Comparison of ENCODE assay signal across 20 cellular contexts in genomic region chr7:98058186-98058585, GRCh38.
"Had no signal": no experiment of that assay in that cellular context is flagged by ENCODE, and none has a peak within 500 bp of the region (broad histone marks: within the 10 kb centered on the region; RNA-seq: fewer than 3 reads in every experiment).

No MANE protein-coding gene starts in this region.

- H3K4me3 Mint-ChIP-seq: activated naive CD8-positive, alpha-beta T cell; immature natural killer cell; naive thymus-derived CD4-positive, alpha-beta T cell; neural crest cell; type B pancreatic cell had no signal

- H3K4me1 ChIP-seq: lower lobe of right lung had no signal

- H3K27me3 Mint-ChIP-seq: type B pancreatic cell had no signal

- ATAC-seq: foreskin keratinocyte; left lobe of liver; lower lobe of right lung; naive thymus-derived CD4-positive, alpha-beta T cell; sciatic nerve had no signal

- H3K27me3 ChIP-seq: foreskin keratinocyte had no signal

- H3K27ac ChIP-seq: coronary artery, foreskin keratinocyte, lower lobe of right lung, thoracic aorta, WERI-Rb-1 had no signal

- H3K9me3 Mint-ChIP-seq: immature natural killer cell, neural crest cell, type B pancreatic cell had no signal

- H3K4me3 ChIP-seq: coronary artery, lower lobe of right lung, smooth muscle cell, thoracic aorta had no signal

- H3K36me3 ChIP-seq: lower lobe of right lung, thoracic aorta, WERI-Rb-1 had no signal

- H3K27ac Mint-ChIP-seq: activated naive CD8-positive, alpha-beta T cell; immature natural killer cell; naive thymus-derived CD4-positive, alpha-beta T cell; type B pancreatic cell had no signal

- DNase-seq: activated CD4-positive, alpha-beta T cell treated with anti-CD3 and anti-CD28 coated beads for 1 hour; activated T-cell treated with anti-CD3 and anti-CD28 coated beads, Interleukin-2, amount 50 U/mL, for 1 hour; foreskin keratinocyte; immature natural killer cell; lower lobe of right lung; naive thymus-derived CD4-positive, alpha-beta T cell; stimulated activated CD4-positive, alpha-beta T cell treated with anti-CD3 and anti-CD28 coated beads, Interleukin-2, amount 100 ng/mL, for 48 hours; stimulated activated CD8-positive, alpha-beta memory T cell treated with anti-CD3 and anti-CD28 coated beads, Interleukin-4, amount 100 ng/mL, for 48 hours; stimulated activated naive CD4-positive, alpha-beta T cell; SW 1271; T-helper 2 cell; WERI-Rb-1 had no signal

- H3K36me3 Mint-ChIP-seq: activated naive CD8-positive, alpha-beta T cell; immature natural killer cell; naive thymus-derived CD4-positive, alpha-beta T cell; type B pancreatic cell had no signal

- H3K4me1 Mint-ChIP-seq: immature natural killer cell; naive thymus-derived CD4-positive, alpha-beta T cell; neural crest cell had no signal
